8 cellular contexts compared by ENCODE assay signal in the genomic region with DNA sequence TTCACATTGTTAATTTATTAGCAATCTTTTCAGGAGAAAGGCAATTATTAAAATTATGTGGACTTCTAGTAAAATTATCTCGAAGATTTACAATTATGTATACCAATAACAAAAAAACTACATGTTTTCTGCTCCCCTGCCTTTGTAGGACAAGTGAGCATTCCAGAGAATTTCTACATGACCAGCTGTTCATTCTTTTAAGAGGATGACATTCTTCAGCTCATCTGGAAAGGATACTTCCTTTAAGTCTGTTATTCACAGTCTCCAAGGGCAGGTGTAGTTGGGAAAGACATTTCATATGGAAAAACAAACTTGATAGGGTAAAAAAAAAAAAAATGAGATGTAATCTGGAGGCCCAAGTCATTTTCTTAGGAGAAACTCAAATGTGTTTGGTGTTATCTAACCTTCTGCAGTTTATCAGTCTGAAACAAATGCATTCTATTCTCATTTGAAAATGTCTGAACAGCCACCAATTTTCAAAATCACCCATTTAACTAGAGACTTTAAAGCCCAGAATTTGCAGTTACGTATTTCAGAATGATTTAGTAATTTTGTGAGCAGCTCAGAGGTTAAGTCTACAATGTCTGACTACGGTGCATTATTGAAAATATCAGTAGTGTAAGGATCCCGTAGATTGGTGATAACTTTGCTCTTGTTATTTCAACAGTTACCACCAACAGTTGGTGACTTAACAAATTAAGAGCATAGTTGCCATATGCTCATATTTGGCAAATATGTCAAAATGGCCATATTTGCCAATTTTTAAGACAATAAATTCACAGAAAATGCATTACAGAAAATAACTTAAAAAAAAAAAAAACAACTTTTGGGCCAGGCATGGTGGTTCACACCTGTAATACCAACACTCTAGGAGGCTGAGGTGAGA. TPM values are rescaled to one million over a fixed set of nuclear protein-coding genes. Genes with fewer than 3 reads are reported as not detected.
DNase-seq lines count a peak whose midpoint lies in the region; ATAC-seq, FAIRE-seq and TF ChIP-seq lines count a peak whose summit lies in the region.

No MANE protein-coding gene starts in this region.

- FAIRE-seq in H54 (lab: Jason Lieb, UNC), result no peak

- H3K36me3 ChIP-seq in kidney epithelial cell (ENCODE audit: control insufficient read depth, insufficient read depth, low read length), result peaks cover 3% of the 10 kb centered on the region

- no peak for DNase-seq in activated CD8-positive, alpha-beta T cell treated with anti-CD3 and anti-CD28 coated beads for 36 hours
- DNase-seq in activated CD8-positive, alpha-beta T cell treated with anti-CD3 and anti-CD28 coated beads, Interleukin-2, amount 10 ng/mL, durations not matched to agents 7 days and 5 days, result no peak
- peak; percentile 62 for DNase-seq in amniotic epithelial cell (ENCODE audit: low read depth)
- DNase-seq in kidney epithelial cell (ENCODE audit: low read depth), result no peak
- DNase-seq in superior temporal gyrus (ENCODE audit: extremely low spot score), result peak; percentile 28
- DNase-seq in H54 (ENCODE audit: insufficient read length, low spot score), result no peak

- intact Hi-C loops in activated CD8-positive, alpha-beta T cell treated with anti-CD3 and anti-CD28 coated beads for 36 hours (cut with micrococcal nuclease), result loop anchor here (5.0 to 10.0 kb wide), 4 partner anchors 216 to 699 kb away; a partner anchor contains a TSS

- ATAC-seq in activated CD8-positive, alpha-beta T cell treated with anti-CD3 and anti-CD28 coated beads for 36 hours, result no peak
- ATAC-seq in activated CD8-positive, alpha-beta T cell treated with anti-CD3 and anti-CD28 coated beads, Interleukin-2, amount 10 ng/mL, durations not matched to agents 7 days and 5 days, result no peak
- ATAC-seq in HG03196 (IDR thresholded peaks at IDR 0.05; ENCODE audit: unreplicated experiment) (no peak), GM18873 (IDR thresholded peaks at IDR 0.05; ENCODE audit: low FRiP score, unreplicated experiment) (no peak)

- H3K27ac Mint-ChIP-seq in activated CD8-positive, alpha-beta T cell treated with anti-CD3 and anti-CD28 coated beads for 36 hours, result peak overlapping the region; percentile 98
- no peak overlapping the region for H3K27ac Mint-ChIP-seq in activated CD8-positive, alpha-beta T cell treated with anti-CD3 and anti-CD28 coated beads, Interleukin-2, amount 10 ng/mL, durations not matched to agents 7 days and 5 days

- peak overlapping the region; percentile 99 for H3K4me3 ChIP-seq in kidney epithelial cell (ENCODE audit: low read depth, low read length)

- POLR2A ChIA-PET in activated CD8-positive, alpha-beta T cell treated with anti-CD3 and anti-CD28 coated beads for 36 hours (lab: Charles Lee), result interaction anchor here (0.6 to 6.0 kb wide), 12 partner anchors 7 to 128 kb away, joined by 3 to 75 read pairs (median 7); no protein-coding TSS in a partner anchor
- POLR2A ChIA-PET in activated CD8-positive, alpha-beta T cell treated with anti-CD3 and anti-CD28 coated beads, Interleukin-2, amount 10 ng/mL, durations not matched to agents 7 days and 5 days (lab: Charles Lee), result interaction anchor here (0.6 to 2.7 kb wide), 5 partner anchors 10 to 552 kb away, joined by 3 to 15 read pairs (median 6); a partner anchor contains a TSS

- no peaks in the 10 kb centered on the region for H3K9me3 Mint-ChIP-seq in activated CD8-positive, alpha-beta T cell treated with anti-CD3 and anti-CD28 coated beads for 36 hours
- no peaks in the 10 kb centered on the region for H3K9me3 Mint-ChIP-seq in activated CD8-positive, alpha-beta T cell treated with anti-CD3 and anti-CD28 coated beads, Interleukin-2, amount 10 ng/mL, durations not matched to agents 7 days and 5 days (ENCODE audit: insufficient read depth)

- H3K4me3 Mint-ChIP-seq in activated CD8-positive, alpha-beta T cell treated with anti-CD3 and anti-CD28 coated beads for 36 hours, result peak overlapping the region; percentile 97
- no peak overlapping the region for H3K4me3 Mint-ChIP-seq in activated CD8-positive, alpha-beta T cell treated with anti-CD3 and anti-CD28 coated beads, Interleukin-2, amount 10 ng/mL, durations not matched to agents 7 days and 5 days

- peaks cover 29% of the 10 kb centered on the region for H3K36me3 Mint-ChIP-seq in activated CD8-positive, alpha-beta T cell treated with anti-CD3 and anti-CD28 coated beads for 36 hours (ENCODE audit: low read depth)
- peaks cover 18% of the 10 kb centered on the region for H3K36me3 Mint-ChIP-seq in activated CD8-positive, alpha-beta T cell treated with anti-CD3 and anti-CD28 coated beads, Interleukin-2, amount 10 ng/mL, durations not matched to agents 7 days and 5 days (ENCODE audit: low read depth)

- no peak for TF ChIP-seq POLR2A in H54 (IDR thresholded peaks at IDR 0.05; ENCODE audit: low read depth, low read length)

- peaks cover 44% of the 10 kb centered on the region for H3K4me1 Mint-ChIP-seq in activated CD8-positive, alpha-beta T cell treated with anti-CD3 and anti-CD28 coated beads for 36 hours (ENCODE audit: low read depth)
- H3K4me1 Mint-ChIP-seq in activated CD8-positive, alpha-beta T cell treated with anti-CD3 and anti-CD28 coated beads, Interleukin-2, amount 10 ng/mL, durations not matched to agents 7 days and 5 days (ENCODE audit: low read depth), result peaks cover 54% of the 10 kb centered on the region

- no peak for TF ChIP-seq CTCF in activated CD8-positive, alpha-beta T cell treated with anti-CD3 and anti-CD28 coated beads for 36 hours (IDR thresholded peaks at IDR 0.05)
- TF ChIP-seq CTCF in kidney epithelial cell (IDR thresholded peaks at IDR 0.05; ENCODE audit: insufficient read depth, low read length, poor library complexity, severe bottlenecking), result no peak

- no peaks in the 10 kb centered on the region for H3K27me3 Mint-ChIP-seq in activated CD8-positive, alpha-beta T cell treated with anti-CD3 and anti-CD28 coated beads for 36 hours
- H3K27me3 Mint-ChIP-seq in activated CD8-positive, alpha-beta T cell treated with anti-CD3 and anti-CD28 coated beads, Interleukin-2, amount 10 ng/mL, durations not matched to agents 7 days and 5 days (ENCODE audit: low read depth), result peaks cover 11% of the 10 kb centered on the region

- no peaks in the 10 kb centered on the region for H3K27me3 ChIP-seq in kidney epithelial cell (ENCODE audit: control insufficient read depth, insufficient read depth, low read length)

- CTCF ChIA-PET in activated CD8-positive, alpha-beta T cell treated with anti-CD3 and anti-CD28 coated beads for 36 hours (lab: Charles Lee), result interaction anchor here (0.6 to 6.0 kb wide), 10 partner anchors 13 to 549 kb away, joined by 3 to 28 read pairs (median 11); no protein-coding TSS in a partner anchor
- CTCF ChIA-PET in activated CD8-positive, alpha-beta T cell treated with anti-CD3 and anti-CD28 coated beads, Interleukin-2, amount 10 ng/mL, durations not matched to agents 7 days and 5 days (lab: Charles Lee), result interaction anchor here (0.9 to 5.7 kb wide), 9 partner anchors 12 to 687 kb away, joined by 3 to 52 read pairs (median 4); no protein-coding TSS in a partner anchor

RNA-seq across cellular contexts. Expression of a gene that starts 1.8 kb away (rescaled TPM):
- 10 to 100 TPM; 33.9 to 35.0 TPM for total RNA-seq in activated CD8-positive, alpha-beta T cell treated with anti-CD3 and anti-CD28 coated beads for 36 hours
- total RNA-seq in activated CD8-positive, alpha-beta T cell treated with anti-CD3 and anti-CD28 coated beads, Interleukin-2, amount 10 ng/mL, durations not matched to agents 7 days and 5 days, result 1 to 10 TPM; 5.6 to 6.1 TPM
- total RNA-seq in kidney epithelial cell, result 111 and 113 TPM in 2 replicates

RNA-seq across cellular contexts. Expression of a gene that starts 51.1 kb away (rescaled TPM):
- total RNA-seq in activated CD8-positive, alpha-beta T cell treated with anti-CD3 and anti-CD28 coated beads for 36 hours, result 1,000 to 10,000 TPM; 1,090 to 1,104 TPM
- total RNA-seq in activated CD8-positive, alpha-beta T cell treated with anti-CD3 and anti-CD28 coated beads, Interleukin-2, amount 10 ng/mL, durations not matched to agents 7 days and 5 days, result 100 to 1,000 TPM; 478 to 488 TPM
- total RNA-seq in kidney epithelial cell, result 500 and 574 TPM in 2 replicates

Comparison
In these comparisons a context has a peak if more than half of its experiments do, and no peak if none do; other contexts are left out.
1. RNA of a gene that starts 1.8 kb away (total RNA-seq): 111 to 113 TPM in kidney epithelial cell and 33.9 to 35.0 TPM in activated CD8-positive, alpha-beta T cell treated with anti-CD3 and anti-CD28 coated beads for 36 hours; 5.6 to 6.1 TPM in activated CD8-positive, alpha-beta T cell treated with anti-CD3 and anti-CD28 coated beads, Interleukin-2, amount 10 ng/mL, durations not matched to agents 7 days and 5 days; every median in the first group is over 4 times any median in the second.
2. DNase-seq: peak in amniotic epithelial cell (single experiment) and superior temporal gyrus (single experiment); none in activated CD8-positive, alpha-beta T cell treated with anti-CD3 and anti-CD28 coated beads for 36 hours (single experiment), activated CD8-positive, alpha-beta T cell treated with anti-CD3 and anti-CD28 coated beads, Interleukin-2, amount 10 ng/mL, durations not matched to agents 7 days and 5 days (single experiment), kidney epithelial cell (single experiment) and H54 (single experiment).